In the genomic region with DNA sequence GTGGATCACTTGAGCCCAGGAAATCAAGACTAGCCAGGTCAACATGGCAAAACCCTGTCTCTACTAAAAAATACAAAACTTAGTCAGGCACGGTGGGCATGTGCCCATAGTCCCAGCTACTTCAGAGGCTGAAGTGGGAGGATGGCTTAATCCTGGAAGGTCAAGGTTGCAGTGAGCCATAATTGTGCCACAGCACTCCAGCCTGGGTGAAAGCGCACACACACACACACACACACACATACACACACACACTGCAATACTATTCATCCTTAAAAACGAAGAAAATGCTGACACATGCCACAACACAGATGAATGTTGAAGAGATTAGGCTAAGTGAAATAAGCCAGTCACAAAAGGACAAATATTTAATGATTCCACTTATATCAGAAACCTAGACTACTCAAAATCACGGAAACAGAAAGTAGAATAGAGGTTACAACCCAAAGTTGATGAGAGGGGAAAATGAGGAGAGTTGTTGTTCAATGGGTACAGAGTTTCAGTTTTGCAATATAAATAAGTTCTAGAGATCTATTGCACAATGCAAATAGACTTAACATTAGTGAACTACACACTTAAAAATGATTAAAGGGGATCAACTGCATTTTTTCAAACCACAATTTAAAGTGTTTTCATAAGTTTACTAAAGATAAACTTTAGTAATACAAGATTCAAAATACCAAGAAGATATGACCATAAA, we compare ENCODE assay signal across 10 cellular contexts.
DNase-seq lines count a peak whose midpoint lies in the region; ATAC-seq and TF ChIP-seq lines count a peak whose summit lies in the region.
"Had no signal": no experiment of that assay in that cellular context is flagged by ENCODE, and none has a peak within 500 bp of the region (broad histone marks: within the 10 kb centered on the region; RNA-seq: fewer than 3 reads in every experiment).

No MANE protein-coding gene starts in this region.

- peak overlapping the region; percentile 19 for H3K27ac Mint-ChIP-seq in activated naive CD4-positive, alpha-beta T cell treated with anti-CD3 and anti-CD28 coated beads, Interleukin-2, amount 50 U/mL, for 24 hours
- H3K27ac Mint-ChIP-seq in activated naive CD4-positive, alpha-beta T cell treated with anti-CD3 and anti-CD28 coated beads, Interleukin-2, amount 10 ng/mL, durations not matched to agents 7 days and 5 days = no peak overlapping the region
- peak overlapping the region; percentile 5 to 55 for H3K27ac Mint-ChIP-seq in stimulated activated naive CD8-positive, alpha-beta T cell treated with anti-CD3 and anti-CD28 coated beads, Interleukin-15, amount 100 ng/mL, for 72 hours

- TF ChIP-seq EP300 in ovary (IDR thresholded peaks at IDR 0.05) = no peak

- no peak for TF ChIP-seq POLR2A in ovary (IDR thresholded peaks at IDR 0.05)

- no peaks in the 10 kb centered on the region for H3K9me3 Mint-ChIP-seq in activated naive CD4-positive, alpha-beta T cell treated with anti-CD3 and anti-CD28 coated beads, Interleukin-2, amount 50 U/mL, for 24 hours
- H3K9me3 Mint-ChIP-seq in activated naive CD4-positive, alpha-beta T cell treated with anti-CD3 and anti-CD28 coated beads, Interleukin-2, amount 10 ng/mL, durations not matched to agents 7 days and 5 days = peaks cover 9% of the 10 kb centered on the region
- H3K9me3 Mint-ChIP-seq in stimulated activated naive CD8-positive, alpha-beta T cell treated with anti-CD3 and anti-CD28 coated beads, Interleukin-15, amount 100 ng/mL, for 72 hours = peaks cover 8 to 16% of the 10 kb centered on the region in 2 donors

- no peak for TF ChIP-seq CTCF in PC-9 (conservative IDR thresholded peaks at IDR 0.05)
- no peak for TF ChIP-seq CTCF in ovary (IDR thresholded peaks at IDR 0.05)

- H3K36me3 Mint-ChIP-seq in activated naive CD4-positive, alpha-beta T cell treated with anti-CD3 and anti-CD28 coated beads, Interleukin-2, amount 50 U/mL, for 24 hours = peaks cover 35% of the 10 kb centered on the region
- H3K36me3 Mint-ChIP-seq in activated naive CD4-positive, alpha-beta T cell treated with anti-CD3 and anti-CD28 coated beads, Interleukin-2, amount 10 ng/mL, durations not matched to agents 7 days and 5 days = peaks cover 45% of the 10 kb centered on the region

- peaks cover 64% of the 10 kb centered on the region for H3K4me1 Mint-ChIP-seq in activated naive CD4-positive, alpha-beta T cell treated with anti-CD3 and anti-CD28 coated beads, Interleukin-2, amount 50 U/mL, for 24 hours
- peaks cover 18% of the 10 kb centered on the region for H3K4me1 Mint-ChIP-seq in activated naive CD4-positive, alpha-beta T cell treated with anti-CD3 and anti-CD28 coated beads, Interleukin-2, amount 10 ng/mL, durations not matched to agents 7 days and 5 days
- H3K4me1 Mint-ChIP-seq in stimulated activated naive CD8-positive, alpha-beta T cell treated with anti-CD3 and anti-CD28 coated beads, Interleukin-15, amount 100 ng/mL, for 72 hours = peaks cover 39% of the 10 kb centered on the region

- no peak overlapping the region for H3K4me3 Mint-ChIP-seq in activated naive CD4-positive, alpha-beta T cell treated with anti-CD3 and anti-CD28 coated beads, Interleukin-2, amount 50 U/mL, for 24 hours
- H3K4me3 Mint-ChIP-seq in activated naive CD4-positive, alpha-beta T cell treated with anti-CD3 and anti-CD28 coated beads, Interleukin-2, amount 10 ng/mL, durations not matched to agents 7 days and 5 days = no peak overlapping the region
- H3K4me3 Mint-ChIP-seq in stimulated activated naive CD8-positive, alpha-beta T cell treated with anti-CD3 and anti-CD28 coated beads, Interleukin-15, amount 100 ng/mL, for 72 hours = peak overlapping the region; percentile 23 to 36

- no peaks in the 10 kb centered on the region for H3K9me2 ChIP-seq in PC-9 (ENCODE audit: insufficient read depth)

- peaks cover 11% of the 10 kb centered on the region; the same call in 1 of the 2 replicates for H3F3A ChIP-seq in PC-9 (ENCODE audit: insufficient read depth, low read depth)

- no peak overlapping the region for H2AFZ ChIP-seq in PC-9

- WGBS in ovary, 3 donors = 28 to 47% (median 29%) methylated on average over 4 of the region's 4 CpGs

- H3K27ac ChIP-seq in PC-9 = 0 out of 2 replicates have a peak overlapping the region, but pooled peaks have one; percentile 38
- H3K27ac ChIP-seq in ovary = no peak overlapping the region

- H3K4me3 ChIP-seq in PC-9 (no peak overlapping the region), ovary (no peak overlapping the region)

- CTCF ChIA-PET in activated naive CD4-positive, alpha-beta T cell treated with anti-CD3 and anti-CD28 coated beads, Interleukin-2, amount 10 ng/mL, durations not matched to agents 7 days and 5 days (lab: Charles Lee) = no interaction called here
- CTCF ChIA-PET in PC-9 (lab: Charles Lee) = no interaction called here

- H4K20me1 ChIP-seq in PC-9 (ENCODE audit: insufficient read depth) = peaks cover 9% of the 10 kb centered on the region; the same call in 1 of the 2 replicates

- H3K4me1 ChIP-seq in PC-9 (replicated peaks; ENCODE audit: insufficient read depth) = no peaks in the 10 kb centered on the region
- H3K4me1 ChIP-seq in ovary (ENCODE audit: insufficient read depth) = peaks cover 7% of the 10 kb centered on the region

- H3K9me3 ChIP-seq in PC-9 (ENCODE audit: insufficient read depth, low read depth) (peaks cover 18% of the 10 kb centered on the region), ovary (no peaks in the 10 kb centered on the region)

- H3K27me3 Mint-ChIP-seq in activated naive CD4-positive, alpha-beta T cell treated with anti-CD3 and anti-CD28 coated beads, Interleukin-2, amount 50 U/mL, for 24 hours = no peaks in the 10 kb centered on the region
- H3K27me3 Mint-ChIP-seq in activated naive CD4-positive, alpha-beta T cell treated with anti-CD3 and anti-CD28 coated beads, Interleukin-2, amount 10 ng/mL, durations not matched to agents 7 days and 5 days = no peaks in the 10 kb centered on the region
- no peaks in the 10 kb centered on the region for H3K27me3 Mint-ChIP-seq in stimulated activated naive CD8-positive, alpha-beta T cell treated with anti-CD3 and anti-CD28 coated beads, Interleukin-15, amount 100 ng/mL, for 72 hours
- H3K27me3 Mint-ChIP-seq: CD4-positive, alpha-beta memory T cell had no signal

- intact Hi-C loops in PC-9 (cut with micrococcal nuclease; ENCODE audit: unreplicated experiment) = loop anchor here (10.0 kb wide), 1 partner anchor 278 kb away; no protein-coding TSS in a partner anchor
- intact Hi-C loops in ovary (cut with DNase I) = no loop called here

- POLR2A ChIA-PET in PC-9 (lab: Charles Lee; ENCODE audit: unreplicated experiment) = no interaction called here

- DNase-seq in activated naive CD4-positive, alpha-beta T cell treated with anti-CD3 and anti-CD28 coated beads, Interleukin-2, amount 10 ng/mL, durations not matched to agents 7 days and 5 days = no peak
- DNase-seq in PC-9 = peak in 1 of 2 experiments; percentile 39
- DNase-seq in fibroblast of the conjunctiva (ENCODE audit: low read depth) = peak; percentile 10
- DNase-seq in stimulated activated naive CD8-positive, alpha-beta T cell treated with anti-CD3 and anti-CD28 coated beads, Interleukin-15, amount 100 ng/mL, for 72 hours = no peak
- DNase-seq in ovary = no peak
- no peak for DNase-seq in activated gamma-delta T cell (lab: John Stamatoyannopoulos, UW)
- DNase-seq: CD4-positive, alpha-beta memory T cell; NCI-H1694 had no signal

- H3K27me3 ChIP-seq in PC-9 (ENCODE audit: insufficient read depth, low read depth) (no peaks in the 10 kb centered on the region), ovary (no peaks in the 10 kb centered on the region)

- peak; percentile 72 for ATAC-seq in stimulated activated naive CD8-positive, alpha-beta T cell treated with anti-CD3 and anti-CD28 coated beads, Interleukin-15, amount 100 ng/mL, for 72 hours
- no peak for ATAC-seq in GM21786 (IDR thresholded peaks at IDR 0.05; ENCODE audit: unreplicated experiment)

- TSS peak; percentile 21 for BruUV-seq in PC-9 (replicated peaks; lab: Mats Ljungman, UMichigan)

- H3K36me3 ChIP-seq in PC-9 (ENCODE audit: low read depth) (peaks cover 22% of the 10 kb centered on the region), ovary (no peaks in the 10 kb centered on the region)

- H3K79me2 ChIP-seq in PC-9 (ENCODE audit: low read depth) = peaks cover 52% of the 10 kb centered on the region

- no peak overlapping the region for H3K4me2 ChIP-seq in PC-9

Comparison
In these comparisons a context has a peak if more than half of its experiments do, and no peak if none do; other contexts are left out.
1. H3K4me3 Mint-ChIP-seq: peak in stimulated activated naive CD8-positive, alpha-beta T cell treated with anti-CD3 and anti-CD28 coated beads, Interleukin-15, amount 100 ng/mL, for 72 hours (2 of 2); none in activated naive CD4-positive, alpha-beta T cell treated with anti-CD3 and anti-CD28 coated beads, Interleukin-2, amount 50 U/mL, for 24 hours (single experiment) and activated naive CD4-positive, alpha-beta T cell treated with anti-CD3 and anti-CD28 coated beads, Interleukin-2, amount 10 ng/mL, durations not matched to agents 7 days and 5 days (single experiment).